17 cellular contexts compared by ENCODE assay signal in genomic region chr2:105881286-105882136, GRCh38.
A peak's percentile ranks its signal among the peaks of the same experiment; 100 is the strongest.
DNase-seq lines count a peak whose midpoint lies in the region; ATAC-seq, FAIRE-seq and TF ChIP-seq lines count a peak whose summit lies in the region.
"Had no signal": no experiment of that assay in that cellular context is flagged by ENCODE, and none has a peak within 500 bp of the region (broad histone marks: within the 10 kb centered on the region; RNA-seq: fewer than 3 reads in every experiment).

No MANE protein-coding gene starts in this region.

- POLR2A ChIA-PET in CD4-positive, alpha-beta memory T cell (lab: Charles Lee; ENCODE audit: partially characterized antibody), result interaction anchor here (0.6 kb wide), 1 partner anchor 77 kb away, joined by 3 read pairs; no protein-coding TSS in a partner anchor
- POLR2A ChIA-PET in CD8-positive, alpha-beta T cell (lab: Charles Lee), result interaction anchor here (0.6 to 1.3 kb wide), 4 partner anchors 10 to 213 kb away, joined by 3 read pairs; no protein-coding TSS in a partner anchor
- POLR2A ChIA-PET in K562 (lab: Yijun Ruan, JAX), result no interaction called here

- no peaks in the 10 kb centered on the region for H3K9me1 ChIP-seq in K562 (ENCODE audit: control insufficient read depth, insufficient read depth, low read length)

- H4K91ac ChIP-seq in trophoblast cell (ENCODE audit: low read depth, low read length), result no peak overlapping the region

- no peaks in the 10 kb centered on the region for H3K79me1 ChIP-seq in trophoblast cell (ENCODE audit: low read length)

- peak overlapping the region; percentile 28 for H3K18ac ChIP-seq in trophoblast cell (ENCODE audit: low read length)

- H3K79me2 ChIP-seq in K562 (ENCODE audit: control insufficient read depth, insufficient read depth, low read length), result no peaks in the 10 kb centered on the region; the same call in 2 of the 3 replicates
- H3K79me2 ChIP-seq in trophoblast cell (ENCODE audit: control insufficient read depth, insufficient read depth, low read length, poor library complexity), result no peaks in the 10 kb centered on the region

- H2AK5ac ChIP-seq in trophoblast cell (ENCODE audit: low read length), result no peak overlapping the region

- no TSS peak for BruUV-seq in K562 (replicated peaks; lab: Mats Ljungman, UMichigan)

- peaks cover 27% of the 10 kb centered on the region for H3K36me3 ChIP-seq in CD4-positive, alpha-beta memory T cell (ENCODE audit: insufficient read depth, low read length)
- peaks cover 15% of the 10 kb centered on the region for H3K36me3 ChIP-seq in CD8-positive, alpha-beta T cell (ENCODE audit: insufficient read depth, low read length)
- H3K36me3 ChIP-seq in K562 (ENCODE audit: control insufficient read depth, insufficient read depth, low read length) (peaks cover 5% of the 10 kb centered on the region; the same call in 1 of the 3 replicates), trophoblast cell (ENCODE audit: control insufficient read depth in 1 of 2, insufficient read depth in 2 of 2, low read length in 2 of 2) (peaks cover 8 to 10% of the 10 kb centered on the region in 2 experiments)
- H3K36me3 ChIP-seq: BE2C had no signal

- no peak overlapping the region for H2BK12ac ChIP-seq in trophoblast cell (ENCODE audit: low read length)

- H2BK120ac ChIP-seq in trophoblast cell (ENCODE audit: insufficient read depth, low read length, poor library complexity), result no peak overlapping the region

- no peaks in the 10 kb centered on the region for H4K20me1 ChIP-seq in K562 (replicated peaks; ENCODE audit: control insufficient read depth, insufficient read depth, low read length)

- no peak for DNase-seq in CD4-positive, alpha-beta memory T cell
- no peak for DNase-seq in CD8-positive, alpha-beta T cell
- DNase-seq in K562 (ENCODE audit: extremely low read depth in 1 of 4, low spot score in 3 of 4) (no peak), trophoblast cell (no peak), SW 1271 (lab: John Stamatoyannopoulos, UW) (no peak)
- no peak for DNase-seq in activated effector memory CD4-positive, alpha-beta T cell treated with Interleukin-2 at 50 U/mL for 16 hours
- DNase-seq: BE2C; CD8-positive, alpha-beta memory T cell; EL; HCEC 1CT; Kasumi-1; NCI-H146; NCI-H2081 treated with DMSO at 0.1 percent for 48 hours; NCI-H446; NCI-H748 treated with DMSO at 0.1 percent for 48 hours; PC-3 had no signal

- no peak overlapping the region for H3K14ac ChIP-seq in trophoblast cell (ENCODE audit: low read length)

- H4K8ac ChIP-seq in trophoblast cell (ENCODE audit: low read depth, low read length), result no peak overlapping the region

- H2BK5ac ChIP-seq in trophoblast cell (ENCODE audit: low read depth, low read length, poor library complexity), result no peak overlapping the region

- H3K9ac ChIP-seq in K562 (ENCODE audit: insufficient read depth in 1 of 2, low read depth in 2 of 2, low read length in 2 of 2), result no peak overlapping the region
- H3K9ac ChIP-seq in trophoblast cell (ENCODE audit: low read length), result no peak overlapping the region

- no peak overlapping the region for H3K4me3 ChIP-seq in CD4-positive, alpha-beta memory T cell (ENCODE audit: low read length in 2 of 2)
- H3K4me3 ChIP-seq in CD8-positive, alpha-beta T cell (ENCODE audit: low read depth, low read length), result no peak overlapping the region
- H3K4me3 ChIP-seq in K562 (no peak overlapping the region), trophoblast cell (ENCODE audit: low read depth, low read length) (peak overlapping the region; percentile 2)

- no peak for TF ChIP-seq CTCF in CD8-positive, alpha-beta T cell (IDR thresholded peaks at IDR 0.05)
- TF ChIP-seq CTCF in K562 (IDR thresholded peaks at IDR 0.05 in 2 of 3, conservative IDR thresholded peaks at IDR 0.05 in 1 of 3; ENCODE audit: insufficient read depth in 2 of 3, low read depth in 1 of 3, low read length in 3 of 3), result no peak

- no peak for TF ChIP-seq EP300 in K562 (IDR thresholded peaks at IDR 0.05; ENCODE audit: low read length)

- H3K9me3 ChIP-seq in CD4-positive, alpha-beta memory T cell (ENCODE audit: control insufficient read depth in 1 of 2, low read length in 2 of 2), result no peaks in the 10 kb centered on the region
- no peaks in the 10 kb centered on the region for H3K9me3 ChIP-seq in CD8-positive, alpha-beta T cell (ENCODE audit: low read length)
- H3K9me3 ChIP-seq in K562 (replicated peaks; ENCODE audit: control insufficient read depth, insufficient read depth, low read depth, low read length), result no peaks in the 10 kb centered on the region
- peaks cover 7% of the 10 kb centered on the region for H3K9me3 ChIP-seq in trophoblast cell (ENCODE audit: insufficient read depth, low read depth, low read length)
- H3K9me3 ChIP-seq: BE2C had no signal

- intact Hi-C loops in CD4-positive, alpha-beta memory T cell (cut with micrococcal nuclease), result no loop called here
- intact Hi-C loops in CD8-positive, alpha-beta T cell (cut with DNase I, micrococcal nuclease), result loop anchor here (10.0 kb wide), 2 partner anchors 297 to 307 kb away; no protein-coding TSS in a partner anchor
- intact Hi-C loops in K562 (cut with micrococcal nuclease), result no loop called here

- H4K12ac ChIP-seq in trophoblast cell (ENCODE audit: low read depth, low read length), result no peak overlapping the region

- no peaks in the 10 kb centered on the region for H3K27me3 ChIP-seq in CD4-positive, alpha-beta memory T cell (ENCODE audit: insufficient read depth, low read length)
- H3K27me3 ChIP-seq in CD8-positive, alpha-beta T cell (ENCODE audit: insufficient read depth, low read length), result no peaks in the 10 kb centered on the region
- H3K27me3 ChIP-seq in K562 (ENCODE audit: control insufficient read depth in 2 of 2, insufficient read depth in 2 of 2, low read length in 2 of 2) (no peaks in the 10 kb centered on the region), trophoblast cell (ENCODE audit: insufficient read depth, low read length) (no peaks in the 10 kb centered on the region)
- H3K27me3 ChIP-seq: BE2C had no signal

- H3K27ac Mint-ChIP-seq in CD4-positive, alpha-beta memory T cell, result peak overlapping the region in 4 of 7 donors; percentile 6 to 80 (median 48)
- peak overlapping the region; percentile 53 for H3K27ac Mint-ChIP-seq in CD8-positive, alpha-beta T cell

- H3K4me1 ChIP-seq in CD4-positive, alpha-beta memory T cell (ENCODE audit: insufficient read depth, low read length), result peaks cover 92% of the 10 kb centered on the region
- H3K4me1 ChIP-seq in CD8-positive, alpha-beta T cell (ENCODE audit: insufficient read depth, low read length), result peaks cover 62% of the 10 kb centered on the region
- H3K4me1 ChIP-seq in K562 (replicated peaks in 1 of 2; ENCODE audit: control insufficient read depth in 2 of 2, insufficient read depth in 2 of 2, low read length in 2 of 2) (peaks cover 0 to 8% of the 10 kb centered on the region in 2 experiments; a peak in 1 of 5 replicates), trophoblast cell (ENCODE audit: control insufficient read depth in 1 of 2, insufficient read depth in 2 of 2, low read length in 2 of 2) (peaks cover 2 to 8% of the 10 kb centered on the region in 2 experiments)
- H3K4me1 ChIP-seq: BE2C had no signal

- no peak overlapping the region for H3K27ac ChIP-seq in CD4-positive, alpha-beta memory T cell (ENCODE audit: low read depth, low read length)
- no peak overlapping the region for H3K27ac ChIP-seq in CD8-positive, alpha-beta T cell (ENCODE audit: low read depth, low read length)
- no peak overlapping the region for H3K27ac ChIP-seq in K562 (ENCODE audit: extremely low read depth, low read depth, low read length)
- no peak overlapping the region for H3K27ac ChIP-seq in trophoblast cell (ENCODE audit: low read depth, low read length)

- WGBS in K562 (ENCODE audit: insufficient coverage, low coverage, missing lambda C conversion rate), result 96% methylated on average over 47 of the region's 79 CpGs
- whole genome bisulfite sequencing in trophoblast cell (ENCODE audit: extremely low coverage, insufficient coverage, insufficient read length), result no CpG with 5 or more reads among the region's 79 CpGs

- in situ Hi-C loops in K562 (cut with MboI), result no loop called here

- H3K4me1 Mint-ChIP-seq in CD4-positive, alpha-beta memory T cell, result peaks cover 72 to 89% (median 80%) of the 10 kb centered on the region in 4 donors
- peaks cover 83% of the 10 kb centered on the region for H3K4me1 Mint-ChIP-seq in CD8-positive, alpha-beta T cell (ENCODE audit: low read depth)

- no peak overlapping the region for H3K23ac ChIP-seq in trophoblast cell (ENCODE audit: low read length)

- CTCF ChIA-PET in CD4-positive, alpha-beta memory T cell (lab: Charles Lee; ENCODE audit: partially characterized antibody), result interaction anchor here (1.0 to 1.1 kb wide), 2 partner anchors 204 to 205 kb away, joined by 3 to 4 read pairs; no protein-coding TSS in a partner anchor
- CTCF ChIA-PET in CD8-positive, alpha-beta T cell (lab: Charles Lee), result interaction anchor here (0.6 kb wide), 1 partner anchor 11 kb away, joined by 3 read pairs; no protein-coding TSS in a partner anchor
- CTCF ChIA-PET in K562 (lab: Yijun Ruan, JAX; ENCODE audit: low intra/inter-chr PET ratio), result no interaction called here

- no peaks in the 10 kb centered on the region for H3K27me3 Mint-ChIP-seq in CD4-positive, alpha-beta memory T cell
- H3K27me3 Mint-ChIP-seq in CD8-positive, alpha-beta T cell (ENCODE audit: low read depth), result no peaks in the 10 kb centered on the region
- H3K27me3 Mint-ChIP-seq: CD8-positive, alpha-beta memory T cell had no signal

- no peak for ATAC-seq in CD8-positive, alpha-beta T cell
- ATAC-seq in K562 (no peak), GM19324 (IDR thresholded peaks at IDR 0.05; ENCODE audit: low FRiP score, unreplicated experiment) (no peak)
- ATAC-seq: PC-3 had no signal

- no peak for FAIRE-seq in K562 (lab: Jason Lieb, UNC)

- H2AFZ ChIP-seq in K562 (ENCODE audit: low read depth, low read length) (no peak overlapping the region), trophoblast cell (ENCODE audit: insufficient read depth, low read length, poor library complexity) (no peak overlapping the region)

- H3K9me3 Mint-ChIP-seq in CD4-positive, alpha-beta memory T cell, result peaks cover 0 to 5% (median 0%) of the 10 kb centered on the region in 8 donors
- H3K9me3 Mint-ChIP-seq in CD8-positive, alpha-beta T cell, result no peaks in the 10 kb centered on the region
- H3K9me3 Mint-ChIP-seq: CD8-positive, alpha-beta memory T cell had no signal

- H3K4me3 Mint-ChIP-seq in CD4-positive, alpha-beta memory T cell, result no peak overlapping the region
- no peak overlapping the region for H3K4me3 Mint-ChIP-seq in CD8-positive, alpha-beta T cell

- no peak for TF ChIP-seq RAD21 in K562 (CRISPR knock-in tag; conservative IDR thresholded peaks at IDR 0.05 in 1 of 2, IDR thresholded peaks at IDR 0.05 in 1 of 2)

- H3K36me3 Mint-ChIP-seq in CD4-positive, alpha-beta memory T cell, result peaks cover 54 to 88% of the 10 kb centered on the region in 2 donors
- H3K36me3 Mint-ChIP-seq in CD8-positive, alpha-beta T cell, result peaks cover 79% of the 10 kb centered on the region

- H3K4ac ChIP-seq in trophoblast cell (ENCODE audit: low read depth, low read length), result no peak overlapping the region

- no peak for TF ChIP-seq POLR2A in K562 (conservative IDR thresholded peaks at IDR 0.05)

- H3K4me2 ChIP-seq in K562 (ENCODE audit: insufficient read depth, low read length) (no peak overlapping the region), trophoblast cell (ENCODE audit: low read length) (no peak overlapping the region)

TF ChIP-seq in K562, 482 proteins besides CTCF, POLR2A, EP300 and RAD21 (continues in another document):
- TF ChIP-seq MTA1 (IDR thresholded peaks at IDR 0.05; ENCODE audit: borderline replicate concordance) (no peak), POLR2G (IDR thresholded peaks at IDR 0.05; ENCODE audit: low read depth, low read length) (peak; percentile 42; the same call in 1 of the 2 replicates)

Comparison
In these comparisons a context has a peak if more than half of its experiments do, and no peak if none do; other contexts are left out.
1. intact Hi-C loops: an anchor here in CD8-positive, alpha-beta T cell (10.0 kb wide); none called in CD4-positive, alpha-beta memory T cell and K562.